In the genomic region with DNA sequence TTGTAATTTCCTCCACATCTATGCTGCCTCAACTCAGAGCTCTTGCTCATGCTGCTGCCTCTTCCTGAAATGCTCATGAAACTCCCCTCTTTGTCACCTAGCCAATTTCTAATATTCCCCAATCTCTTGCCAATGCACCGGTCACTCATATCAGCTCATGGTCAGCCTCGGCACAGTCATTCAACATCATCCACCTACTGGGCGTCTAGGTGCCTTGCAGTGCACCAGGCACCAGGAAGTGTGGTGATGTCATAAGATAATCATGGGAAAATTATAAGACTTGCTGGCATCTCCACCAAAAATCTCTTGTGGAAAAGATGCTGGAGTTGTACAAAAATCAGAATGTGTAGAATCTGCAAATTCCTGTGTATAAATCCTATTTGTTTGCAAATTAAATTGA, we compare ENCODE assay signal across 9 cellular contexts. TPM values are rescaled to one million over a fixed set of nuclear protein-coding genes. Genes with fewer than 3 reads are reported as not detected.
DNase-seq lines count a peak whose midpoint lies in the region; ATAC-seq and TF ChIP-seq lines count a peak whose summit lies in the region.
"Had no signal": no experiment of that assay in that cellular context is flagged by ENCODE, and none has a peak within 500 bp of the region (broad histone marks: within the 10 kb centered on the region; RNA-seq: fewer than 3 reads in every experiment).

No MANE protein-coding gene starts in this region.

- H3K27ac Mint-ChIP-seq in endodermal cell (no peak overlapping the region), osteocyte (ENCODE audit: unreplicated experiment) (peak overlapping the region; percentile 94)
- H3K27ac Mint-ChIP-seq in stimulated activated naive B cell treated with anti-CD40 and anti-IgM and Interleukin-4, amounts not matched to agents 10 μg/mL and 1 μg/mL and 100 μg/mL, for 72 hours, result no peak overlapping the region
- H3K27ac Mint-ChIP-seq in naive thymus-derived CD8-positive, alpha-beta T cell, result no peak overlapping the region

- H3K4me1 ChIP-seq in PC-9 (replicated peaks; ENCODE audit: insufficient read depth) (peaks cover 45% of the 10 kb centered on the region), endodermal cell (ENCODE audit: control insufficient read depth, insufficient read depth, low read length) (peaks cover 3% of the 10 kb centered on the region)

- no peaks in the 10 kb centered on the region for H3K9me3 Mint-ChIP-seq in endodermal cell
- H3K9me3 Mint-ChIP-seq in osteocyte (ENCODE audit: unreplicated experiment), result no peaks in the 10 kb centered on the region
- peaks cover 0 to 2% of the 10 kb centered on the region in 2 donors for H3K9me3 Mint-ChIP-seq in stimulated activated naive B cell treated with anti-CD40 and anti-IgM and Interleukin-4, amounts not matched to agents 10 μg/mL and 1 μg/mL and 100 μg/mL, for 72 hours
- H3K9me3 Mint-ChIP-seq in naive thymus-derived CD8-positive, alpha-beta T cell, result no peaks in the 10 kb centered on the region

- H3K27ac ChIP-seq in PC-9, result peak overlapping the region; percentile 96
- H3K27ac ChIP-seq in endodermal cell (ENCODE audit: low read depth, low read length), result no peak overlapping the region

- H3F3A ChIP-seq in PC-9 (ENCODE audit: insufficient read depth, low read depth), result peaks cover 29% of the 10 kb centered on the region

- H3K4me3 Mint-ChIP-seq in endodermal cell (no peak overlapping the region), osteocyte (ENCODE audit: unreplicated experiment) (no peak overlapping the region)
- no peak overlapping the region for H3K4me3 Mint-ChIP-seq in stimulated activated naive B cell treated with anti-CD40 and anti-IgM and Interleukin-4, amounts not matched to agents 10 μg/mL and 1 μg/mL and 100 μg/mL, for 72 hours
- H3K4me3 Mint-ChIP-seq in naive thymus-derived CD8-positive, alpha-beta T cell, result no peak overlapping the region

- H3K4me2 ChIP-seq in PC-9, result peak overlapping the region; percentile 72

- no peaks in the 10 kb centered on the region for H3K9me2 ChIP-seq in PC-9 (ENCODE audit: insufficient read depth)

- POLR2A ChIA-PET in PC-9 (lab: Charles Lee; ENCODE audit: unreplicated experiment), result no interaction called here
- POLR2A ChIA-PET in naive thymus-derived CD8-positive, alpha-beta T cell (lab: Charles Lee), result no interaction called here

- H3K4me3 ChIP-seq in PC-9 (peak overlapping the region; percentile 25; the same call in 1 of the 2 replicates), endodermal cell (ENCODE audit: low read length) (no peak overlapping the region)

- intact Hi-C loops in PC-9 (cut with micrococcal nuclease; ENCODE audit: unreplicated experiment), result loop anchor here (1.0 to 5.0 kb wide), 6 partner anchors 53 to 257 kb away; a partner anchor contains a TSS

- H3K9ac ChIP-seq in endodermal cell (ENCODE audit: extremely low read depth, low read length, poor library complexity, severe bottlenecking), result no peak overlapping the region

- no peaks in the 10 kb centered on the region for H4K20me1 ChIP-seq in PC-9 (ENCODE audit: insufficient read depth)

- H3K9me3 ChIP-seq in PC-9 (ENCODE audit: insufficient read depth, low read depth) (no peaks in the 10 kb centered on the region; the same call in 1 of the 2 replicates), endodermal cell (ENCODE audit: control insufficient read depth, low read length) (no peaks in the 10 kb centered on the region)

- peaks cover 8% of the 10 kb centered on the region for H3K27me3 Mint-ChIP-seq in endodermal cell (ENCODE audit: insufficient read depth)
- H3K27me3 Mint-ChIP-seq in osteocyte (ENCODE audit: unreplicated experiment), result no peaks in the 10 kb centered on the region
- peaks cover 0 to 4% of the 10 kb centered on the region in 2 donors for H3K27me3 Mint-ChIP-seq in stimulated activated naive B cell treated with anti-CD40 and anti-IgM and Interleukin-4, amounts not matched to agents 10 μg/mL and 1 μg/mL and 100 μg/mL, for 72 hours
- peaks cover 0 to 4% (median 0%) of the 10 kb centered on the region in 5 donors for H3K27me3 Mint-ChIP-seq in naive thymus-derived CD8-positive, alpha-beta T cell

- peak overlapping the region; percentile 44 for H2AFZ ChIP-seq in PC-9

- no peak for ATAC-seq in stimulated activated naive B cell treated with anti-CD40 and anti-IgM and Interleukin-4, amounts not matched to agents 10 μg/mL and 1 μg/mL and 100 μg/mL, for 72 hours (replicated peaks)
- ATAC-seq in GM19328 (IDR thresholded peaks at IDR 0.05; ENCODE audit: unreplicated experiment), result no peak
- no peak for ATAC-seq in naive thymus-derived CD8-positive, alpha-beta T cell

- DNase-seq in EL (peak; percentile 86), PC-9 (peak; percentile 38 to 80), endodermal cell (no peak), osteocyte (ENCODE audit: extremely low spot score, unreplicated experiment) (no peak)
- no peak for DNase-seq in stimulated activated naive B cell treated with anti-CD40 and anti-IgM and Interleukin-4, amounts not matched to agents 10 μg/mL and 1 μg/mL and 100 μg/mL, for 72 hours
- no peak for DNase-seq in activated naive CD4-positive, alpha-beta T cell treated with anti-CD3 and anti-CD28 coated beads, Interleukin-2, amount 50 U/mL, for 16 hours
- DNase-seq in naive thymus-derived CD8-positive, alpha-beta T cell, result no peak
- DNase-seq: anterior cingulate cortex had no signal

- H3K36me3 ChIP-seq in PC-9 (ENCODE audit: low read depth) (no peaks in the 10 kb centered on the region), endodermal cell (ENCODE audit: control insufficient read depth, insufficient read depth, low read length) (no peaks in the 10 kb centered on the region)

- CTCF ChIA-PET in PC-9 (lab: Charles Lee), result interaction anchor here (0.9 kb wide), 1 partner anchor 38 kb away, joined by 3 read pairs; no protein-coding TSS in a partner anchor

- no peaks in the 10 kb centered on the region for H3K79me2 ChIP-seq in PC-9 (ENCODE audit: low read depth)

- peaks cover 5% of the 10 kb centered on the region for H3K4me1 Mint-ChIP-seq in endodermal cell
- peaks cover 29% of the 10 kb centered on the region for H3K4me1 Mint-ChIP-seq in osteocyte (ENCODE audit: unreplicated experiment)
- peaks cover 8 to 14% of the 10 kb centered on the region in 2 donors for H3K4me1 Mint-ChIP-seq in stimulated activated naive B cell treated with anti-CD40 and anti-IgM and Interleukin-4, amounts not matched to agents 10 μg/mL and 1 μg/mL and 100 μg/mL, for 72 hours
- H3K4me1 Mint-ChIP-seq in naive thymus-derived CD8-positive, alpha-beta T cell, result no peaks in the 10 kb centered on the region

- WGBS in endodermal cell (ENCODE audit: insufficient coverage in 1 of 2, insufficient read length in 1 of 2), 2 experiments, result 95% methylated on average over 3 of the region's 3 CpGs; no CpG with 5 or more reads in 1 of the 2 experiments

- H3K27me3 ChIP-seq in PC-9 (ENCODE audit: insufficient read depth, low read depth) (no peaks in the 10 kb centered on the region), endodermal cell (ENCODE audit: control insufficient read depth, insufficient read depth, low read length, poor library complexity, severe bottlenecking) (no peaks in the 10 kb centered on the region)

- TF ChIP-seq CTCF in PC-9 (conservative IDR thresholded peaks at IDR 0.05) (peak; percentile 68), endodermal cell (conservative IDR thresholded peaks at IDR 0.05) (peak; percentile 58), osteocyte (IDR thresholded peaks at IDR 0.05) (peak; percentile 34)

- H3K36me3 Mint-ChIP-seq in endodermal cell (ENCODE audit: low read depth) (no peaks in the 10 kb centered on the region), osteocyte (ENCODE audit: unreplicated experiment) (no peaks in the 10 kb centered on the region)
- H3K36me3 Mint-ChIP-seq in stimulated activated naive B cell treated with anti-CD40 and anti-IgM and Interleukin-4, amounts not matched to agents 10 μg/mL and 1 μg/mL and 100 μg/mL, for 72 hours, result no peaks in the 10 kb centered on the region
- no peaks in the 10 kb centered on the region for H3K36me3 Mint-ChIP-seq in naive thymus-derived CD8-positive, alpha-beta T cell

- no TSS peak for BruUV-seq in PC-9 (replicated peaks; lab: Mats Ljungman, UMichigan)

RNA-seq across cellular contexts. Expression of a gene that starts 52.6 kb away (rescaled TPM):
- total RNA-seq in PC-9 (2021) (9.9 and 12.7 TPM in 2 replicates), endodermal cell (under 1 TPM; 0.40 to 0.99 TPM), osteocyte (1.9 and 2.1 TPM in 2 replicates)
- polyA plus RNA-seq in endodermal cell (2013, experiment 1 of 2), result 0.25 TPM
- 0.29 TPM for polyA plus RNA-seq in endodermal cell (2013, experiment 2 of 2)
- total RNA-seq in naive thymus-derived CD8-positive, alpha-beta T cell, result under 1 TPM in 1 of 2 experiments, not detected in 1; 0.05 TPM
- polyA plus RNA-seq in naive thymus-derived CD8-positive, alpha-beta T cell, result 1 to 10 TPM in 1 of 3 donors, under 1 TPM in 1, not detected in 1; 0.57 to 1.8 TPM

Comparison
In these comparisons a context has a peak if more than half of its experiments do, and no peak if none do; other contexts are left out.
1. DNase-seq: peak in EL (single experiment) and PC-9 (2 of 2); none in endodermal cell (single experiment), osteocyte (single experiment), stimulated activated naive B cell treated with anti-CD40 and anti-IgM and Interleukin-4, amounts not matched to agents 10 μg/mL and 1 μg/mL and 100 μg/mL, for 72 hours (single experiment), activated naive CD4-positive, alpha-beta T cell treated with anti-CD3 and anti-CD28 coated beads, Interleukin-2, amount 50 U/mL, for 16 hours (single experiment) and naive thymus-derived CD8-positive, alpha-beta T cell (0 of 10).
2. Peak in every context shown above with its lines, with median percentiles within 50 percentile points of each other: CTCF ChIP-seq.